21 cellular contexts compared by ENCODE assay signal in genomic region chr13:106515635-106516254, GRCh38. TPM values are rescaled to one million over a fixed set of nuclear protein-coding genes. Genes with fewer than 3 reads are reported as not detected.
A peak's percentile ranks its signal among the peaks of the same experiment; 100 is the strongest.
DNase-seq lines count a peak whose midpoint lies in the region; FAIRE-seq and TF ChIP-seq lines count a peak whose summit lies in the region.
"Had no signal": no experiment of that assay in that cellular context is flagged by ENCODE, and none has a peak within 500 bp of the region (broad histone marks: within the 10 kb centered on the region; RNA-seq: fewer than 3 reads in every experiment).

No MANE protein-coding gene starts in this region.

- TF ChIP-seq RAD21 in H1 (IDR thresholded peaks at IDR 0.05 in 1 of 2, conservative IDR thresholded peaks at IDR 0.05 in 1 of 2; ENCODE audit: low read depth in 2 of 2, low read length in 2 of 2) = no peak

- H3K14ac ChIP-seq in H1 (ENCODE audit: insufficient read length) (no peak overlapping the region), mesenchymal stem cell (ENCODE audit: low read length in 2 of 2) (no peak overlapping the region)

- no peak overlapping the region for H2BK20ac ChIP-seq in H1 (ENCODE audit: low read length)

- H4K91ac ChIP-seq in H1 (replicated peaks; ENCODE audit: insufficient read length, low read length) (no peak overlapping the region), mesenchymal stem cell (ENCODE audit: low read length) (no peak overlapping the region)

- no peak overlapping the region for H2BK12ac ChIP-seq in H1 (ENCODE audit: low read depth, low read length)
- H2BK12ac ChIP-seq in mesenchymal stem cell (ENCODE audit: low read length in 2 of 2) = no peak overlapping the region

- CTCF ChIA-PET in H1 (lab: Charles Lee; ENCODE audit: partially characterized antibody) = interaction anchor here (0.6 to 1.6 kb wide), 6 partner anchors 10 to 1105 kb away, joined by 3 to 4 read pairs (median 4); partner anchors contain the start of gene EFNB2

- no peak for TF ChIP-seq CTCF in H1 (IDR thresholded peaks at IDR 0.05; ENCODE audit: control extremely low read depth in 1 of 3, insufficient read depth in 1 of 3, low read depth in 1 of 3, low read length in 3 of 3)

- H2BK120ac ChIP-seq in H1 (replicated peaks; ENCODE audit: low read depth, low read length) (no peak overlapping the region), mesenchymal stem cell (ENCODE audit: low read depth, low read length) (no peak overlapping the region)

- TF ChIP-seq EP300 in H1 (IDR thresholded peaks at IDR 0.05; ENCODE audit: borderline replicate concordance in 1 of 2, low read depth in 2 of 2, low read length in 2 of 2) = no peak

- H4K20me1 ChIP-seq in BLaER1 = peaks cover 100% of the 10 kb centered on the region
- H4K20me1 ChIP-seq in H1 (replicated peaks in 1 of 2; ENCODE audit: control insufficient read depth in 1 of 2, insufficient read depth in 2 of 2, low read length in 2 of 2) = peaks cover 0 to 1% of the 10 kb centered on the region in 2 experiments

- no peak overlapping the region for H3K27ac ChIP-seq in BLaER1
- H3K27ac ChIP-seq in H1 (ENCODE audit: low read depth, low read length) = no peak overlapping the region
- no peak overlapping the region for H3K27ac ChIP-seq in mesenchymal stem cell (ENCODE audit: low read length, poor library complexity, severe bottlenecking)
- no peak overlapping the region for H3K27ac ChIP-seq in substantia nigra (ENCODE audit: low read depth, low read length, poor library complexity, severe bottlenecking)
- H3K27ac ChIP-seq: C4-2B, SJSA1 had no signal

- H3K36me3 ChIP-seq in BLaER1 (peaks cover 93% of the 10 kb centered on the region), H1 (ENCODE audit: control insufficient read depth in 2 of 4, insufficient read depth in 4 of 4, low read length in 3 of 4) (no peaks in the 10 kb centered on the region), mesenchymal stem cell (ENCODE audit: control insufficient read depth in 1 of 2, insufficient read depth in 2 of 2, low read depth in 1 of 2, low read length in 2 of 2) (peaks cover 0 to 10% of the 10 kb centered on the region in 2 experiments)
- H3K36me3 ChIP-seq: SJSA1 had no signal

- H3K4me3 ChIP-seq in BLaER1 (no peak overlapping the region), H1 (ENCODE audit: extremely low read depth in 1 of 4, insufficient read depth in 2 of 4, low read depth in 3 of 4, low read length in 4 of 4) (no peak overlapping the region), mesenchymal stem cell (ENCODE audit: insufficient read depth in 1 of 2, low read depth in 1 of 2, low read length in 2 of 2) (no peak overlapping the region)
- H3K4me3 ChIP-seq: GM12878, SJSA1 had no signal

- H3K79me1 ChIP-seq in H1 (ENCODE audit: low read depth, low read length) (no peaks in the 10 kb centered on the region), mesenchymal stem cell (replicated peaks; ENCODE audit: low read length, poor library complexity, severe bottlenecking) (peaks cover 3% of the 10 kb centered on the region)

- H3K4ac ChIP-seq in H1 (replicated peaks; ENCODE audit: insufficient read length, low read depth, low read length) (peak overlapping the region; percentile 21), mesenchymal stem cell (ENCODE audit: low read depth in 1 of 2, low read length in 2 of 2) (no peak overlapping the region)

- FAIRE-seq in H1 (lab: Jason Lieb, UNC) = no peak
- FAIRE-seq: GM12878, GM18507 had no signal

- POLR2A ChIA-PET in H1 (lab: Charles Lee; ENCODE audit: partially characterized antibody) = no interaction called here

- no peak overlapping the region for H4K5ac ChIP-seq in H1 (ENCODE audit: insufficient read length, low read depth, low read length)

- H4K8ac ChIP-seq in H1 (ENCODE audit: extremely low read depth, insufficient read depth, low read length) = no peak overlapping the region
- H4K8ac ChIP-seq in mesenchymal stem cell (ENCODE audit: low read length) = peak overlapping the region; percentile 59

- H2BK5ac ChIP-seq in H1 (ENCODE audit: low read depth, low read length) (no peak overlapping the region), mesenchymal stem cell (ENCODE audit: low read depth, low read length, poor library complexity, severe bottlenecking) (no peak overlapping the region)

- DNase-seq in NCI-H510A (lab: John Stamatoyannopoulos, UW) (peak; percentile 43), H1 (ENCODE audit: low read depth in 1 of 2, low spot score in 2 of 2) (no peak), mesenchymal stem cell (no peak), substantia nigra (lab: John Stamatoyannopoulos, UW) (no peak), COR-L47 (lab: John Stamatoyannopoulos, UW) (no peak), HCEC 1CT (no peak), occipital lobe (lab: John Stamatoyannopoulos, UW) (no peak)
- DNase-seq: DMS 273 treated with DMSO at 0.1 percent for 48 hours, GDM1, Karpas-422, MM.1S, NCI-H1092 treated with DMSO at 0.1 percent for 48 hours, NCI-H2081 treated with DMSO at 0.1 percent for 48 hours, NCI-H226, NCI-H82, PC-3 had no signal

- H2AFZ ChIP-seq in H1 (ENCODE audit: low read length) = no peak overlapping the region
- H2AFZ ChIP-seq in mesenchymal stem cell (ENCODE audit: low read depth, low read length) = no peak overlapping the region

- no peaks in the 10 kb centered on the region for H3K27me3 ChIP-seq in BLaER1
- H3K27me3 ChIP-seq in H1 (replicated peaks in 1 of 4; ENCODE audit: control insufficient read depth in 3 of 4, extremely low read depth in 1 of 4, insufficient read depth in 3 of 4, low read length in 3 of 4) = no peaks in the 10 kb centered on the region
- H3K27me3 ChIP-seq in mesenchymal stem cell (ENCODE audit: control insufficient read depth in 1 of 2, insufficient read depth in 1 of 2, low read length in 2 of 2) = no peaks in the 10 kb centered on the region
- H3K27me3 ChIP-seq: SJSA1 had no signal

- no peak overlapping the region for H3K18ac ChIP-seq in H1 (ENCODE audit: extremely low read depth, low read length)
- H3K18ac ChIP-seq in mesenchymal stem cell (ENCODE audit: low read depth in 1 of 2, low read length in 2 of 2) = peak overlapping the region; percentile 28 to 69

- H3K9me3 ChIP-seq in BLaER1 = no peaks in the 10 kb centered on the region
- H3K9me3 ChIP-seq in H1 (ENCODE audit: insufficient read depth in 2 of 2, low read depth in 1 of 2, low read length in 1 of 2) = no peaks in the 10 kb centered on the region
- H3K9me3 ChIP-seq in mesenchymal stem cell (ENCODE audit: control insufficient read depth, low read length) = no peaks in the 10 kb centered on the region
- H3K9me3 ChIP-seq: SJSA1 had no signal

- H2BK15ac ChIP-seq in H1 (ENCODE audit: low read length) (no peak overlapping the region), mesenchymal stem cell (ENCODE audit: low read depth, poor library complexity, severe bottlenecking) (no peak overlapping the region)

- no peak overlapping the region for H2AK5ac ChIP-seq in H1 (ENCODE audit: low read depth, low read length)
- no peak overlapping the region for H2AK5ac ChIP-seq in mesenchymal stem cell (ENCODE audit: low read length, severe bottlenecking)

- peak overlapping the region; percentile 19; the same call in 1 of the 2 replicates for H3K4me2 ChIP-seq in BLaER1
- H3K4me2 ChIP-seq in H1 (ENCODE audit: insufficient read depth in 1 of 2, low read depth in 2 of 2, low read length in 2 of 2) = no peak overlapping the region
- H3K4me2 ChIP-seq in mesenchymal stem cell (ENCODE audit: low read length, poor library complexity, severe bottlenecking) = no peak overlapping the region

- no peaks in the 10 kb centered on the region for H3K23me2 ChIP-seq in H1 (ENCODE audit: low read depth, low read length)

- TF ChIP-seq POLR2A in H1 (IDR thresholded peaks at IDR 0.05; ENCODE audit: control extremely low read depth in 1 of 2, low read depth in 2 of 2, low read length in 2 of 2) = no peak

- H3K9ac ChIP-seq in BLaER1 (no peak overlapping the region), H1 (replicated peaks in 1 of 4; ENCODE audit: extremely low read depth in 1 of 4, low read depth in 3 of 4, low read length in 3 of 4) (no peak overlapping the region), mesenchymal stem cell (ENCODE audit: low read length) (no peak overlapping the region)

- peaks cover 0 to 56% of the 10 kb centered on the region in 2 experiments; a peak in 2 of 4 replicates for H3K79me2 ChIP-seq in H1 (ENCODE audit: control insufficient read depth in 1 of 2, insufficient read depth in 2 of 2, low read length in 2 of 2)

- no peak overlapping the region for H3K23ac ChIP-seq in H1 (ENCODE audit: insufficient read length)
- H3K23ac ChIP-seq in mesenchymal stem cell (ENCODE audit: low read length in 2 of 2) = no peak overlapping the region

- H3K4me1 ChIP-seq in BLaER1 = peaks cover 28% of the 10 kb centered on the region
- peaks cover 3 to 22% (median 10%) of the 10 kb centered on the region in 4 experiments; a peak in 5 of 7 replicates for H3K4me1 ChIP-seq in H1 (replicated peaks in 1 of 4; ENCODE audit: control insufficient read depth in 3 of 4, insufficient read depth in 4 of 4, low read length in 3 of 4)
- H3K4me1 ChIP-seq in mesenchymal stem cell (ENCODE audit: control insufficient read depth, insufficient read depth, low read depth, low read length) = peaks cover 9% of the 10 kb centered on the region

- H3K56ac ChIP-seq in H1 (replicated peaks; ENCODE audit: insufficient read length, low read depth, low read length) = no peak overlapping the region

- WGBS in H1 (ENCODE audit: extremely low coverage in 1 of 2, insufficient coverage in 1 of 2, insufficient read length in 1 of 2, insufficient replicate concordance in 2 of 2, low coverage in 1 of 2, low lambda C conversion rate in 2 of 2, missing lambda C conversion rate in 1 of 2), 2 experiments = 92% methylated on average over 5 of the region's 5 CpGs; no CpG with 5 or more reads in 1 of the 2 experiments
- 90% methylated on average over 5 of the region's 5 CpGs for WGBS in mesenchymal stem cell

RNA-seq across cellular contexts. Expression of gene EFNB2, which starts 19.7 kb away (rescaled TPM):
- total RNA-seq in H1 (2021; fragmentation: NEBNext Ultra II Directional; extraction: Animal tissue kit (Norgen Biotek cat#: 25700)) = 10.3 and 12.0 TPM in 2 replicates
- polyA plus RNA-seq in H1 (2011; rRNA removed) = 7.5 and 8.2 TPM in 2 replicates
- 6.7 TPM for polyA plus RNA-seq in H1 (2011; cell fraction: cytosol; rRNA removed)
- polyA plus RNA-seq in H1 (2011; cell fraction: nucleus; rRNA removed) = 11.5 TPM
- polyA plus RNA-seq in H1 (2012, experiment 1 of 2) = 9.7 to 11.3 TPM (median 10.9 TPM) in 4 replicates
- 2.6 TPM for polyA plus RNA-seq in H1 (2012, experiment 2 of 2)
- 11.1 TPM for polyA plus RNA-seq in H1 (2013, experiment 1 of 2)
- polyA plus RNA-seq in H1 (2013, experiment 2 of 2) = 13.3 TPM
- polyA minus RNA-seq in H1 (2011; rRNA and poly(A)+ RNA removed) = 13.7 and 16.9 TPM in 2 replicates
- 10.5 TPM for polyA minus RNA-seq in H1 (2011; cell fraction: cytosol; rRNA and poly(A)+ RNA removed)
- polyA minus RNA-seq in H1 (2011; cell fraction: nucleus; rRNA and poly(A)+ RNA removed) = 14.8 TPM
- polyA plus RNA-seq in mesenchymal stem cell (2013, experiment 1 of 2) = 12.2 TPM
- polyA plus RNA-seq in mesenchymal stem cell (2013, experiment 2 of 2) = 12.9 TPM
- total RNA-seq in occipital lobe = 82.8 TPM

RNA-seq across cellular contexts. Expression of gene ARGLU1, which starts 52.2 kb away (rescaled TPM):
- total RNA-seq in H1 (2021; fragmentation: NEBNext Ultra II Directional; extraction: Animal tissue kit (Norgen Biotek cat#: 25700)) = 81.2 and 84.9 TPM in 2 replicates
- polyA plus RNA-seq in H1 (2011; rRNA removed) = 45.8 and 47.8 TPM in 2 replicates
- polyA plus RNA-seq in H1 (2011; cell fraction: cytosol; rRNA removed) = 113 TPM
- polyA plus RNA-seq in H1 (2011; cell fraction: nucleus; rRNA removed) = 118 TPM
- polyA plus RNA-seq in H1 (2012, experiment 1 of 2) = 116 to 200 TPM (median 127 TPM) in 4 replicates
- polyA plus RNA-seq in H1 (2012, experiment 2 of 2) = 13.9 TPM
- polyA plus RNA-seq in H1 (2013, experiment 1 of 2) = 157 TPM
- 139 TPM for polyA plus RNA-seq in H1 (2013, experiment 2 of 2)
- 13.4 and 21.1 TPM in 2 replicates for polyA minus RNA-seq in H1 (2011; rRNA and poly(A)+ RNA removed)
- 31.6 TPM for polyA minus RNA-seq in H1 (2011; cell fraction: cytosol; rRNA and poly(A)+ RNA removed)
- polyA minus RNA-seq in H1 (2011; cell fraction: nucleus; rRNA and poly(A)+ RNA removed) = 56.3 TPM
- polyA plus RNA-seq in mesenchymal stem cell (2013, experiment 1 of 2) = 69.3 TPM
- 65.2 TPM for polyA plus RNA-seq in mesenchymal stem cell (2013, experiment 2 of 2)
- total RNA-seq in occipital lobe = 160 TPM
